15 cellular contexts compared by ENCODE assay signal in genomic region chr11:123238297-123238696, GRCh38. TPM values are rescaled to one million over a fixed set of nuclear protein-coding genes. Genes with fewer than 3 reads are reported as not detected.
A peak's percentile ranks its signal among the peaks of the same experiment; 100 is the strongest.
DNase-seq lines count a peak whose midpoint lies in the region; FAIRE-seq and TF ChIP-seq lines count a peak whose summit lies in the region.
"Had no signal": no experiment of that assay in that cellular context is flagged by ENCODE, and none has a peak within 500 bp of the region (broad histone marks: within the 10 kb centered on the region; RNA-seq: fewer than 3 reads in every experiment).

No MANE protein-coding gene starts in this region.

- H3K4me3 Mint-ChIP-seq in HFFc6, result no peak overlapping the region
- H3K4me3 Mint-ChIP-seq in brain, result no peak overlapping the region
- H3K4me3 Mint-ChIP-seq: CD14-positive monocyte; stimulated activated effector memory CD8-positive, alpha-beta T cell treated with anti-CD3 and anti-CD28 coated beads, Interleukin-12 subunit alpha, Interleukin-12 subunit beta, amount 100 ng/mL, for 72 hours had no signal

- H3K27me3 Mint-ChIP-seq in HFFc6 (ENCODE audit: insufficient read depth) (no peaks in the 10 kb centered on the region; the same call in 1 of the 2 replicates), brain (no peaks in the 10 kb centered on the region)

- no peaks in the 10 kb centered on the region for H3K79me2 ChIP-seq in hepatocyte

- H3K36me3 Mint-ChIP-seq in HFFc6 (ENCODE audit: low read depth), result no peaks in the 10 kb centered on the region
- no peaks in the 10 kb centered on the region for H3K36me3 Mint-ChIP-seq in brain
- H3K36me3 Mint-ChIP-seq: activated naive CD4-positive, alpha-beta T cell treated with anti-CD3 and anti-CD28 coated beads, Interleukin-2, amount 50 U/mL, for 72 hours; CD14-positive monocyte; stimulated activated effector memory CD8-positive, alpha-beta T cell treated with anti-CD3 and anti-CD28 coated beads, Interleukin-12 subunit alpha, Interleukin-12 subunit beta, amount 100 ng/mL, for 72 hours had no signal

- H3K4me3 ChIP-seq in hepatocyte, result no peak overlapping the region
- H3K4me3 ChIP-seq: HAP-1, pancreas had no signal

- H3K4me1 Mint-ChIP-seq in HFFc6 (ENCODE audit: low read depth) (peaks cover 65% of the 10 kb centered on the region), brain (peaks cover 28% of the 10 kb centered on the region)

- H3K27ac Mint-ChIP-seq in HFFc6 (peak overlapping the region; percentile 85; the same call in 1 of the 2 replicates), brain (peak overlapping the region in 3 of 5 experiments; percentile 5 to 90 (median 25))
- H3K27ac Mint-ChIP-seq: activated naive CD4-positive, alpha-beta T cell treated with anti-CD3 and anti-CD28 coated beads, Interleukin-2, amount 50 U/mL, for 72 hours; stimulated activated effector memory CD8-positive, alpha-beta T cell treated with anti-CD3 and anti-CD28 coated beads, Interleukin-12 subunit alpha, Interleukin-12 subunit beta, amount 100 ng/mL, for 72 hours had no signal

- no peak for FAIRE-seq in GM12892 (lab: Jason Lieb, UNC)
- FAIRE-seq: pancreas had no signal

- H3K9me3 Mint-ChIP-seq in HFFc6, result no peaks in the 10 kb centered on the region
- peaks cover 0 to 12% (median 2%) of the 10 kb centered on the region in 5 experiments for H3K9me3 Mint-ChIP-seq in brain
- H3K9me3 Mint-ChIP-seq: activated naive CD4-positive, alpha-beta T cell treated with anti-CD3 and anti-CD28 coated beads, Interleukin-2, amount 50 U/mL, for 72 hours; stimulated activated effector memory CD8-positive, alpha-beta T cell treated with anti-CD3 and anti-CD28 coated beads, Interleukin-12 subunit alpha, Interleukin-12 subunit beta, amount 100 ng/mL, for 72 hours had no signal

- no peak overlapping the region for H3K27ac ChIP-seq in hepatocyte
- H3K27ac ChIP-seq: pancreas had no signal

- H3K9me3 ChIP-seq in hepatocyte (ENCODE audit: low read depth), result no peaks in the 10 kb centered on the region
- H3K9me3 ChIP-seq: HAP-1, pancreas had no signal

- no peaks in the 10 kb centered on the region for H4K20me1 ChIP-seq in hepatocyte (ENCODE audit: insufficient read depth, poor library complexity, severe bottlenecking)

- H2AFZ ChIP-seq in hepatocyte, result no peak overlapping the region

- no peaks in the 10 kb centered on the region for H3K27me3 ChIP-seq in hepatocyte
- H3K27me3 ChIP-seq: pancreas had no signal

- H3K36me3 ChIP-seq in hepatocyte (replicated peaks; ENCODE audit: insufficient read depth, low read depth), result no peaks in the 10 kb centered on the region
- H3K36me3 ChIP-seq: HAP-1, pancreas had no signal

- no peak for TF ChIP-seq POLR2A in GM12892 (IDR thresholded peaks at IDR 0.05; ENCODE audit: low read depth, low read length)

- 89% methylated on average over 1 of the region's 1 CpG for WGBS in hepatocyte (ENCODE audit: low lambda C conversion rate, missing lambda C conversion rate)

- no peak for DNase-seq in HFFc6
- peak; percentile 41 for DNase-seq in hepatocyte (ENCODE audit: low spot score)
- peak; percentile 99 for DNase-seq in stromal cell of bone marrow (ENCODE audit: low read depth)
- no peak for DNase-seq in COLO668 (lab: John Stamatoyannopoulos, UW; ENCODE audit: unreplicated experiment)
- no peak for DNase-seq in middle frontal gyrus (ENCODE audit: extremely low spot score, low spot score)
- no peak for DNase-seq in stimulated activated CD8-positive, alpha-beta memory T cell treated with anti-CD3 and anti-CD28 coated beads, Interleukin-4, amount 100 ng/mL, for 48 hours
- DNase-seq in GM12892 (ENCODE audit: insufficient read length), result no peak
- DNase-seq: NCI-H69, pancreas had no signal

- H3K4me1 ChIP-seq in hepatocyte (ENCODE audit: insufficient read depth), result peaks cover 9% of the 10 kb centered on the region
- H3K4me1 ChIP-seq: HAP-1, pancreas had no signal

- no peak overlapping the region for H3K4me2 ChIP-seq in hepatocyte

- TF ChIP-seq CTCF in HFFc6 (IDR thresholded peaks at IDR 0.05), result no peak
- TF ChIP-seq CTCF in brain (conservative IDR thresholded peaks at IDR 0.05), result no peak
- TF ChIP-seq CTCF in hepatocyte (IDR thresholded peaks at IDR 0.05; ENCODE audit: poor library complexity), result peak; percentile 4

- no peaks in the 10 kb centered on the region for H3K9me2 ChIP-seq in hepatocyte (replicated peaks; ENCODE audit: insufficient read depth)

RNA-seq across cellular contexts. Expression of gene CLMP, which starts 43.2 kb away (rescaled TPM):
- total RNA-seq in HFFc6 (2021; fragmentation: NEBNext Ultra II Directional; extraction: Animal tissue kit (Norgen Biotek cat#: 25700)), result 100 to 1,000 TPM; 126 to 201 (median 138) TPM
- 17.6 TPM for polyA plus RNA-seq in brain (ENCODE audit: insufficient read depth, low read depth, low replicate concordance)
- 59.4 and 75.1 TPM in 2 replicates for total RNA-seq in hepatocyte
- 23.3 and 27.1 TPM in 2 replicates for polyA plus RNA-seq in hepatocyte
- 0.34 TPM for polyA plus RNA-seq in GM12892 (2012; ENCODE audit: missing spikeins)
- total RNA-seq: HT-29 had no signal

Comparison
In these comparisons a context has a peak if more than half of its experiments do, and no peak if none do; other contexts are left out.
1. DNase-seq: peak in hepatocyte (single experiment) and stromal cell of bone marrow (single experiment); none in HFFc6 (single experiment), COLO668 (single experiment), middle frontal gyrus (single experiment), stimulated activated CD8-positive, alpha-beta memory T cell treated with anti-CD3 and anti-CD28 coated beads, Interleukin-4, amount 100 ng/mL, for 48 hours (single experiment) and GM12892 (single experiment).